In the genomic region with DNA sequence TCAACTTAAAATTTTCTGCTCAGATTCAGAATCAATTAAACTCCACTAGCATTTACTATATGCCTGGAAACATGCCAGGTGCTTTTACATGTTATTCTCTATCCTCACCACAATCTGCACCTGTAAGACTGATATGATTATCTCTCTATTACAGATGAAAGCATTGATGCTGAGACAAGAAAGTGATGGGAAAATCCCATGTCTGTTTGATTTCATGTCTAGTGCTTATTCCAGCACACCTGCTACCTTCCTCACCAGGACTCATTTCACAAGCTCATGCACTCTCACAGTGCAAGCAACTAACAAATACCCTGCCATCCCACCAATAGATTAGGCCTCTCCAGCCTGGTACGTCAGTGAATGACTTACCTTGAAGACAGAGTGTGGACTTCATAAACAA, we compare ENCODE assay signal across 10 cellular contexts. TPM values are rescaled to one million over a fixed set of nuclear protein-coding genes. Genes with fewer than 3 reads are reported as not detected.
DNase-seq lines count a peak whose midpoint lies in the region; ATAC-seq and TF ChIP-seq lines count a peak whose summit lies in the region.
"Had no signal": no experiment of that assay in that cellular context is flagged by ENCODE, and none has a peak within 500 bp of the region (broad histone marks: within the 10 kb centered on the region; RNA-seq: fewer than 3 reads in every experiment).

No MANE protein-coding gene starts in this region.

- peak overlapping the region; percentile 41 to 93 for H3K27ac Mint-ChIP-seq in activated naive CD4-positive, alpha-beta T cell treated with anti-CD3 and anti-CD28 coated beads, Interleukin-2, amount 50 U/mL, for 72 hours

- no peak overlapping the region for H3K9ac ChIP-seq in Karpas-422 (ENCODE audit: low read length)

- H3K27ac ChIP-seq in Karpas-422 (ENCODE audit: low read length) (no peak overlapping the region), breast epithelium (no peak overlapping the region)

- no peaks in the 10 kb centered on the region for H3K27me3 ChIP-seq in Karpas-422 (ENCODE audit: low read length)
- H3K27me3 ChIP-seq in breast epithelium = no peaks in the 10 kb centered on the region

- H3K9me3 ChIP-seq in Karpas-422 (ENCODE audit: low read length) (no peaks in the 10 kb centered on the region), breast epithelium (no peaks in the 10 kb centered on the region)

- intact Hi-C loops in breast epithelium (cut with DNase I; ENCODE audit: low total_unique reads) = no loop called here

- no peak overlapping the region for H3K4me3 ChIP-seq in Karpas-422 (ENCODE audit: low read length)
- no peak overlapping the region for H3K4me3 ChIP-seq in breast epithelium

- ATAC-seq in GM18498 (IDR thresholded peaks at IDR 0.05; ENCODE audit: unreplicated experiment) (peak; percentile 52), GM21390 (IDR thresholded peaks at IDR 0.05; ENCODE audit: unreplicated experiment) (peak; percentile 52), HG03558 (IDR thresholded peaks at IDR 0.05; ENCODE audit: extremely low read depth, unreplicated experiment) (peak; percentile 62)
- ATAC-seq in activated naive CD4-positive, alpha-beta T cell treated with anti-CD3 and anti-CD28 coated beads, Interleukin-2, amount 50 U/mL, for 72 hours = peak; percentile 94 to 98

- H3K9me2 ChIP-seq in Karpas-422 (replicated peaks; ENCODE audit: insufficient read depth, low read length) = no peaks in the 10 kb centered on the region

- no peaks in the 10 kb centered on the region for H4K20me1 ChIP-seq in Karpas-422 (ENCODE audit: insufficient read depth, low read depth, low read length)

- H3K4me1 ChIP-seq in Karpas-422 (ENCODE audit: low read length) = peaks cover 33% of the 10 kb centered on the region
- H3K4me1 ChIP-seq in breast epithelium = no peaks in the 10 kb centered on the region

- peak in 1 of 2 donors; percentile 52 for DNase-seq in activated naive CD4-positive, alpha-beta T cell treated with anti-CD3 and anti-CD28 coated beads, Interleukin-2, amount 50 U/mL, for 72 hours (ENCODE audit: low spot score in 2 of 2)
- DNase-seq in globus pallidus (ENCODE audit: low spot score) (no peak), Karpas-422 (no peak), NCI-H146 treated with DMSO at 0.1 percent for 48 hours (lab: John Stamatoyannopoulos, UW; ENCODE audit: unreplicated experiment) (no peak), breast epithelium (ENCODE audit: low spot score in 2 of 2) (no peak)
- DNase-seq: NCI-H1092 treated with DMSO at 0.1 percent for 48 hours, occipital lobe had no signal

- no peak overlapping the region for H3K4me2 ChIP-seq in Karpas-422 (ENCODE audit: low read depth, low read length, poor library complexity, severe bottlenecking)

- H3K9me3 Mint-ChIP-seq in activated naive CD4-positive, alpha-beta T cell treated with anti-CD3 and anti-CD28 coated beads, Interleukin-2, amount 50 U/mL, for 72 hours = peaks cover 0 to 16% of the 10 kb centered on the region in 2 donors

- no peak for TF ChIP-seq POLR2A in breast epithelium (IDR thresholded peaks at IDR 0.05)

- H3K36me3 ChIP-seq in Karpas-422 (ENCODE audit: insufficient read depth, low read length) (no peaks in the 10 kb centered on the region), breast epithelium (no peaks in the 10 kb centered on the region)

- H3K36me3 Mint-ChIP-seq in activated naive CD4-positive, alpha-beta T cell treated with anti-CD3 and anti-CD28 coated beads, Interleukin-2, amount 50 U/mL, for 72 hours = peaks cover 6 to 32% of the 10 kb centered on the region in 2 donors

- no peaks in the 10 kb centered on the region for H3K79me2 ChIP-seq in Karpas-422 (ENCODE audit: low read length)

- no peak for TF ChIP-seq CTCF in breast epithelium (IDR thresholded peaks at IDR 0.05)

- no peak overlapping the region for H2AFZ ChIP-seq in Karpas-422 (ENCODE audit: low read length)

RNA-seq across cellular contexts. Expression of a gene that starts 25.0 kb away (rescaled TPM):
- total RNA-seq in activated naive CD4-positive, alpha-beta T cell treated with anti-CD3 and anti-CD28 coated beads, Interleukin-2, amount 50 U/mL, for 72 hours = 100 to 1,000 TPM; 103 to 114 TPM
- total RNA-seq in Karpas-422 (2014; rRNA removed; shearing (Covaris generic); ENCODE audit: low replicate concordance) = 488 and 569 TPM in 2 replicates
- total RNA-seq in breast epithelium = 100 to 1,000 TPM; 281 to 346 (median 283) TPM
